Comparison of ENCODE assay signal across 17 cellular contexts in the genomic region with DNA sequence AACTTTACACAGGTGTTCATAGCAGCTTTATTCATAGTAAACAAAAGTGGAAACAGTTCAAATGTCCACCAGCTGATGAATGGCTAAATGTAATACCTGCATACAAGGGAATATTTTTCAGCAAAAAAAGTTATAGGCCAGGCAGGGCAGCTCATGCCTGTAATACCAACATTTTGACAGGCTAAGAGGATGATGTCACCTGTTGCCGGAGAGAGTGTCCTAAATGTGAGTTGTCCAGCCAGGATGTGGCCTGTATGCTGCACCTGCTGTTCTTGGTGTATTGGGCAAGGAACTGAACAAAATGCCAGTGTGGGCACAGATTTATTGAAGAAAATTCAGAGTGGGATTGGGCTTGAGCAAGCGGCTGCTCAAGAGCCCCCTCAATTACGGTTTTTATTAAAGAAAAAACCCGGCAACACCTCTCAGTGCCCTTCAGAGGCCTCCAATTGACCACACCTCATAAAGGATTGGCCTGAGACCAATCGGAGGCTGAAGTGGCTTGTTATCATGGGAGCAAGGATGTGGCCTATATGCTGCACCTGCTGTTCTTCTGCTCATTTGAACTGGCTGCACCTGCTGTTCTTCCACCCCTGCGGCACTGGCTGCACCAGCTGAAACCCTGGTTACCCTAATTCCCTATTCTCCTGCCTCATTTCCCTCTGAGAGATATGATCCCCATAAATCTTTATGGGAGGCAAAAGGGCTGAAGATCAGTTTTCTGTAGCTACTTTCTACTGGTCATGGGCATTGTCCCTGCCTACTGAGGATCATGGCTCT.
DNase-seq lines count a peak whose midpoint lies in the region; TF ChIP-seq lines count a peak whose summit lies in the region.
"Had no signal": no experiment of that assay in that cellular context is flagged by ENCODE, and none has a peak within 500 bp of the region (broad histone marks: within the 10 kb centered on the region; RNA-seq: fewer than 3 reads in every experiment).

No MANE protein-coding gene starts in this region.

- H3K36me3 Mint-ChIP-seq in neural crest cell (ENCODE audit: low read depth) = no peaks in the 10 kb centered on the region
- H3K36me3 Mint-ChIP-seq: activated naive CD8-positive, alpha-beta T cell; memory B cell had no signal

- peak overlapping the region; percentile 57 for H3K27ac Mint-ChIP-seq in neural crest cell (ENCODE audit: unreplicated experiment)
- H3K27ac Mint-ChIP-seq: activated naive CD8-positive, alpha-beta T cell; memory B cell; stimulated activated naive CD8-positive, alpha-beta T cell treated with anti-CD3 and anti-CD28 coated beads, Interleukin-15, Interleukin-2, amounts not matched to agents 100 ng/mL and 50 ng/mL, for 24 hours had no signal

- TF ChIP-seq CTCF in neural crest cell (conservative IDR thresholded peaks at IDR 0.05) = no peak

- H3K4me1 Mint-ChIP-seq in neural crest cell = no peaks in the 10 kb centered on the region

- no peaks in the 10 kb centered on the region for H3K9me3 Mint-ChIP-seq in neural crest cell
- H3K9me3 Mint-ChIP-seq: memory B cell; stimulated activated naive CD8-positive, alpha-beta T cell treated with anti-CD3 and anti-CD28 coated beads, Interleukin-15, Interleukin-2, amounts not matched to agents 100 ng/mL and 50 ng/mL, for 24 hours had no signal

- DNase-seq in NCI-H2107 treated with DMSO at 0.1 percent for 48 hours (lab: John Stamatoyannopoulos, UW; ENCODE audit: unreplicated experiment) (peak; percentile 82), NCI-H2107 (lab: John Stamatoyannopoulos, UW) (no peak), NCI-H128 (lab: John Stamatoyannopoulos, UW; ENCODE audit: unreplicated experiment) (peak; percentile 40), NCI-H748 treated with DMSO at 0.1 percent for 48 hours (lab: John Stamatoyannopoulos, UW) (peak; percentile 95), neural crest cell (ENCODE audit: low read depth, low spot score) (no peak), mesenteric fat pad (ENCODE audit: low spot score) (no peak), middle frontal gyrus (ENCODE audit: extremely low spot score, low spot score) (no peak), SIG-M5 (lab: John Stamatoyannopoulos, UW) (no peak)
- DNase-seq: activated T-cell treated with anti-CD3 and anti-CD28 coated beads, Interleukin-2, amount 50 U/mL, for 1 hour; Caco-2; foreskin melanocyte; H7; NCI-H226; RPMI8226 had no signal

- H3K27me3 Mint-ChIP-seq in neural crest cell (ENCODE audit: low read depth) = peaks cover 11% of the 10 kb centered on the region
- H3K27me3 Mint-ChIP-seq: activated naive CD8-positive, alpha-beta T cell; stimulated activated naive CD8-positive, alpha-beta T cell treated with anti-CD3 and anti-CD28 coated beads, Interleukin-15, Interleukin-2, amounts not matched to agents 100 ng/mL and 50 ng/mL, for 24 hours had no signal

- H3K4me3 Mint-ChIP-seq in neural crest cell = no peak overlapping the region
- H3K4me3 Mint-ChIP-seq: activated naive CD8-positive, alpha-beta T cell; memory B cell; stimulated activated naive CD8-positive, alpha-beta T cell treated with anti-CD3 and anti-CD28 coated beads, Interleukin-15, Interleukin-2, amounts not matched to agents 100 ng/mL and 50 ng/mL, for 24 hours had no signal

Comparison
In these comparisons a context has a peak if more than half of its experiments do, and no peak if none do; other contexts are left out.
1. DNase-seq: peak in NCI-H2107 treated with DMSO at 0.1 percent for 48 hours (single experiment), NCI-H128 (single experiment) and NCI-H748 treated with DMSO at 0.1 percent for 48 hours (single experiment); none in NCI-H2107 (single experiment), neural crest cell (single experiment), mesenteric fat pad (single experiment), middle frontal gyrus (single experiment) and SIG-M5 (single experiment).